24 cellular contexts compared by ENCODE assay signal in the genomic region with DNA sequence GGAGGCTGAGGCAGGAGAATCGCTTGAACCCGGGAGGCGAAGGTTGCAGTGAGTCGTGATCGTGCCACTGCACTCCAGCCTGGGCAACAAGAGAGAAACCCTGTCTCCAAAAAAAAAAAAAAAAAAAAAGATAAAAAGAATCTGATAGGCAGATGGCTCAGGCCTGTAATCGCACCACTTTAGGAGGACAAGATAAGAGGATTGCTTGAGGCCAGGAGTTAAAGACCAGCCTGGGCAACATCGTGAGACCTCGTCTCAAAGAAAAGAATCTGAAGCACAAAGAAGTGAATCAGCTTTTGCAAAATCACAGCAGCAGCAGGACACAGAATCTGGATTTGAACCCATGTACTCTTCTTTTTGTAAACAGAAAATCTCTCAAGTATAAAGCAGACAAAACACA.
"Had no signal": no experiment of that assay in that cellular context is flagged by ENCODE, and none has a peak within 500 bp of the region (broad histone marks: within the 10 kb centered on the region; RNA-seq: fewer than 3 reads in every experiment).

No MANE protein-coding gene starts in this region.

- H3K9me3 Mint-ChIP-seq: activated naive CD4-positive, alpha-beta T cell treated with anti-CD3 and anti-CD28 coated beads, Interleukin-2, amount 50 U/mL, for 24 hours; effector memory CD8-positive, alpha-beta T cell; naive thymus-derived CD8-positive, alpha-beta T cell; neural crest cell; stimulated activated memory B cell treated with anti-CD40 and anti-IgM and Interleukin-4, amounts not matched to agents 10 μg/mL and 1 μg/mL and 100 μg/mL, for 72 hours had no signal

- H3K4me3 Mint-ChIP-seq: activated naive CD4-positive, alpha-beta T cell treated with anti-CD3 and anti-CD28 coated beads, Interleukin-2, amount 50 U/mL, for 24 hours; effector memory CD8-positive, alpha-beta T cell; naive thymus-derived CD8-positive, alpha-beta T cell; stimulated activated memory B cell treated with anti-CD40 and anti-IgM and Interleukin-4, amounts not matched to agents 10 μg/mL and 1 μg/mL and 100 μg/mL, for 72 hours had no signal

- H3K27me3 Mint-ChIP-seq: activated naive CD4-positive, alpha-beta T cell treated with anti-CD3 and anti-CD28 coated beads, Interleukin-2, amount 50 U/mL, for 24 hours; effector memory CD8-positive, alpha-beta T cell; naive thymus-derived CD8-positive, alpha-beta T cell; stimulated activated memory B cell treated with anti-CD40 and anti-IgM and Interleukin-4, amounts not matched to agents 10 μg/mL and 1 μg/mL and 100 μg/mL, for 72 hours had no signal

- H3K9me3 ChIP-seq: gastroesophageal sphincter, psoas muscle, sigmoid colon, stomach, thyroid gland had no signal

- H3K4me2 ChIP-seq: hepatocyte had no signal

- ATAC-seq: effector memory CD8-positive, alpha-beta T cell; gastroesophageal sphincter; left cardiac atrium; left ventricle myocardium superior; naive thymus-derived CD8-positive, alpha-beta T cell; psoas muscle; stimulated activated memory B cell treated with anti-CD40 and anti-IgM and Interleukin-4, amounts not matched to agents 10 μg/mL and 1 μg/mL and 100 μg/mL, for 72 hours had no signal

- H3K27me3 ChIP-seq: brain microvascular endothelial cell, gastroesophageal sphincter, hepatocyte, sigmoid colon, stomach, thyroid gland had no signal

- H3K4me1 ChIP-seq: parathyroid adenoma, psoas muscle, sigmoid colon had no signal

- DNase-seq: activated CD4-positive, alpha-beta T cell treated with anti-CD3 and anti-CD28 coated beads, Interleukin-2, amount 50 U/mL, for 1 hour; activated CD4-positive, CD25-positive, alpha-beta regulatory T cell treated with anti-CD3 and anti-CD28 coated beads, Interleukin-2, amount 50 U/mL, for 72 hours; activated gamma-delta T cell treated with Interleukin-2 at 50 U/mL for 16 hours; amniotic stem cell; brain microvascular endothelial cell; cortex of kidney; effector memory CD8-positive, alpha-beta T cell; left cardiac atrium; left ventricle myocardium superior; naive thymus-derived CD8-positive, alpha-beta T cell; occipital lobe; psoas muscle; sigmoid colon; small intestine; stimulated activated CD4-positive, alpha-beta T cell treated with anti-CD3 and anti-CD28 coated beads, Interleukin-4, amount 100 ng/mL, for 24 hours; stomach; T-helper 9 cell; thyroid gland had no signal

- H3K27ac ChIP-seq: brain microvascular endothelial cell, gastroesophageal sphincter, hepatocyte, parathyroid adenoma, psoas muscle, sigmoid colon, stomach, thyroid gland had no signal

- H3K79me2 ChIP-seq: parathyroid adenoma had no signal

- H2AFZ ChIP-seq: hepatocyte, parathyroid adenoma had no signal

- H3K9ac ChIP-seq: parathyroid adenoma had no signal

- H3K4me3 ChIP-seq: gastroesophageal sphincter, hepatocyte, psoas muscle, sigmoid colon, stomach, thyroid gland had no signal

- H3K27ac Mint-ChIP-seq: activated naive CD4-positive, alpha-beta T cell treated with anti-CD3 and anti-CD28 coated beads, Interleukin-2, amount 50 U/mL, for 24 hours; stimulated activated memory B cell treated with anti-CD40 and anti-IgM and Interleukin-4, amounts not matched to agents 10 μg/mL and 1 μg/mL and 100 μg/mL, for 72 hours had no signal
